Comparison of ENCODE assay signal across 11 cellular contexts in genomic region chrX:46979340-46979739, GRCh38.
DNase-seq lines count a peak whose midpoint lies in the region; ATAC-seq, FAIRE-seq and TF ChIP-seq lines count a peak whose summit lies in the region.
"Had no signal": no experiment of that assay in that cellular context is flagged by ENCODE, and none has a peak within 500 bp of the region (broad histone marks: within the 10 kb centered on the region; RNA-seq: fewer than 3 reads in every experiment).

No MANE protein-coding gene starts in this region.

- H3K9ac ChIP-seq in mammary epithelial cell (ENCODE audit: insufficient read depth, low read length) (no peak overlapping the region), HepG2 (ENCODE audit: insufficient read depth, low read depth, low read length) (no peak overlapping the region)

- no peak for TF ChIP-seq EP300 in HepG2 (IDR thresholded peaks at IDR 0.05; ENCODE audit: low read depth in 2 of 2, low read length in 2 of 2)
- TF ChIP-seq EP300 in HepG2 (CRISPR knock-in tag; IDR thresholded peaks at IDR 0.05; ENCODE audit: borderline replicate concordance): no peak

- no peak for TF ChIP-seq CTCF in mammary epithelial cell (conservative IDR thresholded peaks at IDR 0.05 in 1 of 2, IDR thresholded peaks at IDR 0.05 in 1 of 2; ENCODE audit: extremely low read depth in 1 of 2, insufficient read depth in 1 of 2, low read depth in 1 of 2, low read length in 2 of 2)
- no peak for TF ChIP-seq CTCF in HepG2 (CRISPR knock-in tag; IDR thresholded peaks at IDR 0.05)

- CTCF ChIA-PET in mammary epithelial cell (lab: Charles Lee; ENCODE audit: low non-redundant PET): no interaction called here
- CTCF ChIA-PET in HepG2 (lab: Yijun Ruan, JAX; ENCODE audit: low intra/inter-chr PET ratio, low total read pairs): interaction anchor here (0.7 to 2.5 kb wide), 2 partner anchors 66 to 76 kb away, joined by 4 to 33 read pairs; partner anchors contain the start of gene JADE3

- H3K4me1 ChIP-seq in mammary epithelial cell (ENCODE audit: insufficient read depth, low read length): peaks cover 4% of the 10 kb centered on the region
- H3K4me1 ChIP-seq in HepG2 (ENCODE audit: insufficient read depth, low read length): no peaks in the 10 kb centered on the region
- H3K4me1 ChIP-seq: right atrium auricular region, transverse colon had no signal

- TF ChIP-seq RAD21 in HepG2 (CRISPR knock-in tag; IDR thresholded peaks at IDR 0.05): no peak

- H4K20me1 ChIP-seq in mammary epithelial cell (ENCODE audit: insufficient read depth, low read length) (no peaks in the 10 kb centered on the region), HepG2 (ENCODE audit: insufficient read depth, low read length) (0 out of 2 replicates have a peak, but pooled peaks cover 2% of the 10 kb centered on the region)

- in situ Hi-C loops in mammary epithelial cell (cut with MboI; ENCODE audit: low sequenced_read_pairs in 2 of 2) (loop anchor here in 1 of 2 donors (10.0 kb wide), 1 partner anchor 65 kb away; the partner anchor contains the start of gene JADE3), HepG2 (cut with HindIII; ENCODE audit: extremely low pct_ligation_motif_present, low pct_unique_long_range_greater_than_20kb) (no loop called here)

- peak; percentile 5 for DNase-seq in AG20443 (ENCODE audit: low spot score)
- DNase-seq in NCI-H446 treated with DMSO at 0.1 percent for 48 hours (lab: John Stamatoyannopoulos, UW): peak; percentile 5
- peak; percentile 26 for DNase-seq in mammary epithelial cell
- no peak for DNase-seq in HepG2 (ENCODE audit: low spot score)
- DNase-seq in NOMO-1 treated with DMSO at 0.1 percent for 48 hours (lab: John Stamatoyannopoulos, UW; ENCODE audit: unreplicated experiment): no peak
- DNase-seq in T-helper 2 cell: no peak
- no peak for DNase-seq in left lobe of liver (ENCODE audit: low spot score)
- DNase-seq: activated gamma-delta T cell had no signal

- intact Hi-C loops in mammary epithelial cell (cut with micrococcal nuclease) (no loop called here), HepG2 (cut with micrococcal nuclease; ENCODE audit: unreplicated experiment) (loop anchor here (2.0 kb wide), 2 partner anchors 67 to 75 kb away; partner anchors contain the start of gene JADE3)

- no peak for FAIRE-seq in HepG2 (lab: Jason Lieb, UNC)

- dilution Hi-C loops in mammary epithelial cell (cut with HindIII; ENCODE audit: low sequenced_read_pairs): no loop called here

- WGBS in mammary epithelial cell (ENCODE audit: low coverage, missing lambda C conversion rate): 50% methylated on average over 2 of the region's 2 CpGs
- WGBS in HepG2 (ENCODE audit: low lambda C conversion rate): 100% methylated on average over 2 of the region's 2 CpGs

- no TSS peak for BruUV-seq in mammary epithelial cell (replicated peaks; lab: Mats Ljungman, UMichigan)
- no TSS peak for BruUV-seq in HepG2 (replicated peaks; lab: Mats Ljungman, UMichigan)

- POLR2A ChIA-PET in HepG2 (lab: Yijun Ruan, JAX): no interaction called here

- H3K4me2 ChIP-seq in mammary epithelial cell (ENCODE audit: insufficient read depth, low read depth, low read length): peak overlapping the region; percentile 15
- H3K4me2 ChIP-seq in HepG2 (ENCODE audit: low read depth, low read length): no peak overlapping the region

- H3K36me3 ChIP-seq in mammary epithelial cell (ENCODE audit: insufficient read depth, low read length): no peaks in the 10 kb centered on the region
- no peaks in the 10 kb centered on the region for H3K36me3 ChIP-seq in HepG2 (replicated peaks in 1 of 2; ENCODE audit: control insufficient read depth in 1 of 2, insufficient read depth in 2 of 2, low read length in 2 of 2)
- H3K36me3 ChIP-seq: right atrium auricular region, transverse colon had no signal

- H2AFZ ChIP-seq in mammary epithelial cell (ENCODE audit: low read depth, low read length) (no peak overlapping the region), HepG2 (ENCODE audit: low read length) (no peak overlapping the region)

- no peak for TF ChIP-seq POLR2A in HepG2 (IDR thresholded peaks at IDR 0.05; ENCODE audit: insufficient read depth in 1 of 2, low read depth in 2 of 2, low read length in 2 of 2)

- H3K27me3 ChIP-seq in mammary epithelial cell (ENCODE audit: insufficient read depth, low read length) (peaks cover 6% of the 10 kb centered on the region), HepG2 (ENCODE audit: control insufficient read depth in 1 of 2, insufficient read depth in 2 of 2, low read length in 2 of 2) (no peaks in the 10 kb centered on the region)
- H3K27me3 ChIP-seq: right atrium auricular region, transverse colon had no signal

- H3K27ac ChIP-seq in mammary epithelial cell (ENCODE audit: insufficient read depth, low read depth, low read length): peak overlapping the region; percentile 30
- no peak overlapping the region for H3K27ac ChIP-seq in HepG2 (ENCODE audit: extremely low read length, insufficient read depth, low read length)
- H3K27ac ChIP-seq: right atrium auricular region, transverse colon had no signal

- ATAC-seq in HepG2 (no peak), left lobe of liver (no peak), GM21381 (IDR thresholded peaks at IDR 0.05; ENCODE audit: unreplicated experiment) (no peak)

- no peaks in the 10 kb centered on the region for H3K9me3 ChIP-seq in mammary epithelial cell (replicated peaks; ENCODE audit: insufficient read depth, low read length)
- no peaks in the 10 kb centered on the region for H3K9me3 ChIP-seq in HepG2 (ENCODE audit: low read length)
- H3K9me3 ChIP-seq: transverse colon had no signal

- H3K79me2 ChIP-seq in mammary epithelial cell (ENCODE audit: insufficient read depth, low read length): peaks cover 9% of the 10 kb centered on the region
- H3K79me2 ChIP-seq in HepG2 (ENCODE audit: insufficient read depth, low read length): peaks cover 9% of the 10 kb centered on the region

- H3K4me3 ChIP-seq in mammary epithelial cell (replicated peaks in 1 of 3; ENCODE audit: insufficient read depth in 1 of 3, low read depth in 2 of 3, low read length in 3 of 3) (no peak overlapping the region), HepG2 (replicated peaks in 1 of 3; ENCODE audit: insufficient read depth in 1 of 3, low read depth in 2 of 3, low read length in 3 of 3) (no peak overlapping the region)
- H3K4me3 ChIP-seq: right atrium auricular region, transverse colon had no signal

TF ChIP-seq in HepG2, 621 proteins besides CTCF, POLR2A, EP300 and RAD21:
- TF ChIP-seq NFE2L1 (CRISPR knock-in tag; IDR thresholded peaks at IDR 0.05; ENCODE audit: borderline replicate concordance) (no peak), NFE2L2 (IDR thresholded peaks at IDR 0.05; ENCODE audit: low read length) (peak; percentile 55; the same call in 1 of the 2 replicates), NR0B2 (CRISPR knock-in tag; IDR thresholded peaks at IDR 0.05) (no peak)

Comparison
In these comparisons a context has a peak if more than half of its experiments do, and no peak if none do; other contexts are left out.
1. DNase-seq: peak in AG20443 (single experiment), NCI-H446 treated with DMSO at 0.1 percent for 48 hours (single experiment) and mammary epithelial cell (single experiment); none in HepG2 (single experiment), NOMO-1 treated with DMSO at 0.1 percent for 48 hours (single experiment), T-helper 2 cell (0 of 5) and left lobe of liver (single experiment).